Comparison of ENCODE assay signal across 2 cellular contexts in genomic region chr12:124817076-124818000, GRCh38.
TF ChIP-seq lines count a peak whose summit lies in the region.

No MANE protein-coding gene starts in this region.

TF ChIP-seq in HEK293, 187 proteins besides CTCF, POLR2A, EP300 and RAD21 (continued from another document):
- TF ChIP-seq SCRT1 (tag by site-specific recombination; IDR thresholded peaks at IDR 0.05; ENCODE audit: borderline replicate concordance) (0 out of 2 replicates have a peak, but pooled peaks have one; percentile 24), SCRT2 (tag by site-specific recombination; IDR thresholded peaks at IDR 0.05) (peak; percentile 89), ZNF391 (tag by site-specific recombination; IDR thresholded peaks at IDR 0.05; ENCODE audit: borderline replicate concordance, low read depth) (no peak), ZNF398 (tag by site-specific recombination; IDR thresholded peaks at IDR 0.05) (no peak), ZNF292 (tag by site-specific recombination; IDR thresholded peaks at IDR 0.05; ENCODE audit: borderline replicate concordance, low read depth) (no peak), ZBTB10 (tag by site-specific recombination; IDR thresholded peaks at IDR 0.05) (no peak), ZNF341 (tag by site-specific recombination; IDR thresholded peaks at IDR 0.05; ENCODE audit: low read depth) (no peak), MZF1 (tag by site-specific recombination; IDR thresholded peaks at IDR 0.05; ENCODE audit: borderline replicate concordance) (no peak), ZNF121 (tag by site-specific recombination; IDR thresholded peaks at IDR 0.05) (peak; percentile 57; the same call in 1 of the 2 replicates), ZNF223 (tag by site-specific recombination; IDR thresholded peaks at IDR 0.05) (no peak), KLF16 (tag by site-specific recombination; IDR thresholded peaks at IDR 0.05) (no peak), ZBTB21 (tag by site-specific recombination; IDR thresholded peaks at IDR 0.05) (no peak), ZNF610 (tag by site-specific recombination; IDR thresholded peaks at IDR 0.05; ENCODE audit: borderline replicate concordance) (no peak)

TF ChIP-seq in liver, 16 proteins besides CTCF, POLR2A, EP300 and RAD21 (continued from another document):
- TF ChIP-seq FOXA2 (IDR thresholded peaks at IDR 0.05) (no peak), NR2F2 (IDR thresholded peaks at IDR 0.05) (no peak), HNF4G (IDR thresholded peaks at IDR 0.05) (no peak), MAX (IDR thresholded peaks at IDR 0.05) (no peak), EGR1 (IDR thresholded peaks at IDR 0.05; ENCODE audit: low read depth in 2 of 2) (no peak), ZBTB33 (IDR thresholded peaks at IDR 0.05) (no peak), REST (IDR thresholded peaks at IDR 0.05) (no peak), GABPA (IDR thresholded peaks at IDR 0.05 in 1 of 2, conservative IDR thresholded peaks at IDR 0.05 in 1 of 2) (no peak), JUND (IDR thresholded peaks at IDR 0.05) (no peak), FOXA1 (IDR thresholded peaks at IDR 0.05) (no peak), TAF1 (conservative IDR thresholded peaks at IDR 0.05) (no peak), YY1 (IDR thresholded peaks at IDR 0.05) (no peak), SP1 (IDR thresholded peaks at IDR 0.05) (no peak), ATF3 (IDR thresholded peaks at IDR 0.05) (no peak)
